8 cellular contexts compared by ENCODE assay signal in the genomic region with DNA sequence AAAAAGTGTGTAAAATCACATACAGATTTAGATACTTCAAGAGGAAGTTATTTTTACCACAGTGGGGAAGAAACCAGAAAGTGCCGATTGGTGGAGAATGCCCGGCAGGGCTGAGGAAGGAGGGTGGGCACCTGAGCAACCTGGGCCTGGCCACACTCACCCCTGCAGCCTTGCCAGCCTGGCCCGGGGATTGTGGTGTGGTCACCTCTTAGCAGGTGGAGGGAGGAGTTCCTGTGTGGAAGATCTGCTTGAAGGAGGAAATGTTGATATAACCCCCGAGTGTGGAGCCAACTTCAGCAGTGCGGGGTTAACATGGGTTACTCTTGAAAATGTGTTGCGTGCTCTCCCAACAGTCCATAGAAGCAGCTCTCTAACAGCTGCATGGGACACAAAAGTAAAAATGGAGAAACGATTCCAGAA. TPM values are rescaled to one million over a fixed set of nuclear protein-coding genes. Genes with fewer than 3 reads are reported as not detected.
DNase-seq lines count a peak whose midpoint lies in the region; FAIRE-seq and TF ChIP-seq lines count a peak whose summit lies in the region.

No MANE protein-coding gene starts in this region.

- H4K20me1 ChIP-seq in mammary epithelial cell (ENCODE audit: insufficient read depth, low read length) (no peaks in the 10 kb centered on the region), MM.1S (ENCODE audit: insufficient read depth, low read length) (no peaks in the 10 kb centered on the region)

- DNase-seq in DMS79 treated with DMSO at 0.1 percent for 48 hours (lab: John Stamatoyannopoulos, UW) (peak; percentile 67), MV-4-11 (lab: John Stamatoyannopoulos, UW) (peak; percentile 44), mammary epithelial cell (no peak), mucosa of gallbladder (ENCODE audit: low spot score) (peak; percentile 36), HAP-1 (ENCODE audit: low spot score in 2 of 2) (no peak), GOT3 (lab: John Stamatoyannopoulos, UW) (no peak), MM.1S (no peak), urothelium cell line (ENCODE audit: low spot score) (no peak)

- in situ Hi-C loops in mammary epithelial cell (cut with MboI; ENCODE audit: low sequenced_read_pairs in 2 of 2) = no loop called here
- in situ Hi-C loops in HAP-1 (cut with MboI; ENCODE audit: low sequenced_read_pairs) = no loop called here

- TF ChIP-seq CTCF in mammary epithelial cell (conservative IDR thresholded peaks at IDR 0.05 in 1 of 2, IDR thresholded peaks at IDR 0.05 in 1 of 2; ENCODE audit: extremely low read depth in 1 of 2, insufficient read depth in 1 of 2, low read depth in 1 of 2, low read length in 2 of 2) (no peak), MM.1S (IDR thresholded peaks at IDR 0.05; ENCODE audit: low read length) (no peak)

- H3K9me3 ChIP-seq in mammary epithelial cell (replicated peaks; ENCODE audit: insufficient read depth, low read length) = no peaks in the 10 kb centered on the region
- no peaks in the 10 kb centered on the region; the same call in 1 of the 2 replicates for H3K9me3 ChIP-seq in HAP-1
- no peaks in the 10 kb centered on the region for H3K9me3 ChIP-seq in MM.1S (replicated peaks; ENCODE audit: insufficient read depth, low read length)

- no peaks in the 10 kb centered on the region for H3K9me2 ChIP-seq in MM.1S (replicated peaks; ENCODE audit: insufficient read depth, low read length)

- H3F3A ChIP-seq in MM.1S (ENCODE audit: insufficient read depth, low read length) = peaks cover 4% of the 10 kb centered on the region; the same call in 1 of the 2 replicates

- no peak overlapping the region for H3K9ac ChIP-seq in mammary epithelial cell (ENCODE audit: insufficient read depth, low read length)
- no peak overlapping the region for H3K9ac ChIP-seq in MM.1S (ENCODE audit: low read length)

- H3K36me3 ChIP-seq in mammary epithelial cell (ENCODE audit: insufficient read depth, low read length) = no peaks in the 10 kb centered on the region
- no peaks in the 10 kb centered on the region for H3K36me3 ChIP-seq in HAP-1 (replicated peaks)
- no peaks in the 10 kb centered on the region for H3K36me3 ChIP-seq in MM.1S (replicated peaks; ENCODE audit: insufficient read depth, low read length)

- peak overlapping the region; percentile 20 for H3K27ac ChIP-seq in mammary epithelial cell (ENCODE audit: insufficient read depth, low read depth, low read length)
- no peak overlapping the region for H3K27ac ChIP-seq in MM.1S (ENCODE audit: low read length)

- H3K4me3 ChIP-seq in mammary epithelial cell (replicated peaks in 1 of 3; ENCODE audit: insufficient read depth in 1 of 3, low read depth in 2 of 3, low read length in 3 of 3) (no peak overlapping the region), HAP-1 (no peak overlapping the region), MM.1S (ENCODE audit: low read length) (no peak overlapping the region)

- no peak for FAIRE-seq in urothelium cell line (lab: Jason Lieb, UNC)

- H3K4me2 ChIP-seq in mammary epithelial cell (ENCODE audit: insufficient read depth, low read depth, low read length) = peak overlapping the region; percentile 76
- H3K4me2 ChIP-seq in MM.1S (ENCODE audit: low read depth, low read length) = no peak overlapping the region

- dilution Hi-C loops in mammary epithelial cell (cut with HindIII; ENCODE audit: low sequenced_read_pairs) = no loop called here

- H2AFZ ChIP-seq in mammary epithelial cell (ENCODE audit: low read depth, low read length) (peak overlapping the region; percentile 88), MM.1S (ENCODE audit: low read length) (no peak overlapping the region)

- H3K79me2 ChIP-seq in mammary epithelial cell (ENCODE audit: insufficient read depth, low read length) = peaks cover 3% of the 10 kb centered on the region
- H3K79me2 ChIP-seq in MM.1S (ENCODE audit: low read length) = no peaks in the 10 kb centered on the region

- H3K4me1 ChIP-seq in mammary epithelial cell (ENCODE audit: insufficient read depth, low read length) (peaks cover 16% of the 10 kb centered on the region), HAP-1 (peaks cover 22% of the 10 kb centered on the region), MM.1S (ENCODE audit: low read length) (peaks cover 9% of the 10 kb centered on the region)

- CTCF ChIA-PET in mammary epithelial cell (lab: Charles Lee; ENCODE audit: low non-redundant PET) = no interaction called here

- no TSS peak for BruUV-seq in mammary epithelial cell (replicated peaks; lab: Mats Ljungman, UMichigan)

- intact Hi-C loops in mammary epithelial cell (cut with micrococcal nuclease) = no loop called here

- H3K27me3 ChIP-seq in mammary epithelial cell (ENCODE audit: insufficient read depth, low read length) (no peaks in the 10 kb centered on the region), HAP-1 (ENCODE audit: low read depth) (no peaks in the 10 kb centered on the region), MM.1S (replicated peaks; ENCODE audit: insufficient read depth, low read length) (no peaks in the 10 kb centered on the region; the same call in 1 of the 2 replicates)

- 57% methylated on average over 6 of the region's 7 CpGs for WGBS in mammary epithelial cell (ENCODE audit: low coverage, missing lambda C conversion rate)

RNA-seq across cellular contexts. Expression of a gene that starts 14.7 kb away (rescaled TPM):
- total RNA-seq in mammary epithelial cell (10 to 100 TPM; 13.0 to 22.2 TPM), mucosa of gallbladder (24.0 TPM)
- polyA plus RNA-seq in mammary epithelial cell = 6.2 TPM
- 12.5 TPM for polyA minus RNA-seq in mammary epithelial cell

Comparison
In these comparisons a context has a peak if more than half of its experiments do, and no peak if none do; other contexts are left out.
1. DNase-seq: peak in DMS79 treated with DMSO at 0.1 percent for 48 hours (single experiment), MV-4-11 (single experiment) and mucosa of gallbladder (single experiment); none in mammary epithelial cell (single experiment), HAP-1 (0 of 2), GOT3 (single experiment), MM.1S (single experiment) and urothelium cell line (single experiment).